ENCODE assay signal across 13 cellular contexts in the genomic region with DNA sequence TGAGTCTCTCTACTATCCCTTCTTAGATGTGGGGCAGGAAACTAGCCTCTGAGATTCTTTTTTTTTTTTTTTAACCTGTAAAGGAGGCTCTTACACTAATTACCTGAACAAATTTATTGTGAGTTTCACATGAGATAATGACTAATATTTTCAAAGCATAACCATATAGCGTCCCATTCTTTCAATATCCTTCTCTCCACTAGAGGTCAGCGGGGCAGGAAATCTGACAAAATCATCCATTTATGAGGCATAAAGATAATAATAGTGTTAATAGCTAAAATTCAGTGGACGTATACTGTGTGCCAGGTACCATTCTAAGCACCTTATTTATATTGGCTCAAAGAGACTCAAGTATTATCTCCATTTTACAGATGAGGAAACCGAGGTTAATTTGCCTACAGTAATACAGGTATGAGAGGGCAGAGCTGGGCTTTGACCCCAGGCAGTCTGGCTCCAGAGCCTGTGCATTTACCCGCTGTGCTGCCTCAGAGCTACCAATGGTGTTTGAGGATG. TPM values are rescaled to one million over a fixed set of nuclear protein-coding genes. Genes with fewer than 3 reads are reported as not detected.
A peak's percentile ranks its signal among the peaks of the same experiment; 100 is the strongest.
DNase-seq lines count a peak whose midpoint lies in the region; ATAC-seq, FAIRE-seq and TF ChIP-seq lines count a peak whose summit lies in the region.
"Had no signal": no experiment of that assay in that cellular context is flagged by ENCODE, and none has a peak within 500 bp of the region (broad histone marks: within the 10 kb centered on the region; RNA-seq: fewer than 3 reads in every experiment).

No MANE protein-coding gene starts in this region.

- H3K36me3 ChIP-seq in BE2C (peaks cover 20% of the 10 kb centered on the region), adipocyte (ENCODE audit: control insufficient read depth, insufficient read depth, low read length, severe bottlenecking) (no peaks in the 10 kb centered on the region), hepatocyte (replicated peaks; ENCODE audit: insufficient read depth, low read depth) (no peaks in the 10 kb centered on the region)

- no peak for ATAC-seq in GM18907 (IDR thresholded peaks at IDR 0.05; ENCODE audit: unreplicated experiment)
- no peak for ATAC-seq in HG02610 (IDR thresholded peaks at IDR 0.05; ENCODE audit: unreplicated experiment)

- H3K9me2 ChIP-seq in hepatocyte (replicated peaks; ENCODE audit: insufficient read depth) = no peaks in the 10 kb centered on the region

- peaks cover 2% of the 10 kb centered on the region for H3K4me1 ChIP-seq in BE2C
- peaks cover 21% of the 10 kb centered on the region for H3K4me1 ChIP-seq in adipocyte (ENCODE audit: control insufficient read depth, insufficient read depth, low read length)
- H3K4me1 ChIP-seq in hepatocyte (ENCODE audit: insufficient read depth) = peaks cover 3% of the 10 kb centered on the region

- H3K9ac ChIP-seq in adipocyte (ENCODE audit: low read length) = no peak overlapping the region

- no peaks in the 10 kb centered on the region for H3K79me2 ChIP-seq in hepatocyte

- FAIRE-seq in RCC 7860 (lab: Jason Lieb, UNC) = no peak

- 95% methylated on average over 5 of the region's 5 CpGs for WGBS in hepatocyte (ENCODE audit: low lambda C conversion rate, missing lambda C conversion rate)

- H3K4me2 ChIP-seq in hepatocyte = no peak overlapping the region

- DNase-seq in BE2C = no peak
- DNase-seq in HT-29 (ENCODE audit: low spot score) = peak; percentile 35
- DNase-seq in adipocyte (ENCODE audit: low read depth) = peak; percentile 14
- DNase-seq in hepatocyte (ENCODE audit: low spot score) = no peak
- DNase-seq in NCI-H446 treated with DMSO at 0.1 percent for 48 hours (lab: John Stamatoyannopoulos, UW) = no peak
- no peak for DNase-seq in RCC 7860 (ENCODE audit: low spot score)
- DNase-seq: aorta, COR-L47, NCI-H446, Right ventricle myocardium superior had no signal

- H4K20me1 ChIP-seq in hepatocyte (ENCODE audit: insufficient read depth, poor library complexity, severe bottlenecking) = no peaks in the 10 kb centered on the region

- no peak overlapping the region for H3K4me3 ChIP-seq in BE2C (ENCODE audit: low read depth, low read length)
- H3K4me3 ChIP-seq in adipocyte (ENCODE audit: low read length) = no peak overlapping the region
- no peak overlapping the region for H3K4me3 ChIP-seq in hepatocyte

- no peak overlapping the region for H2AFZ ChIP-seq in hepatocyte

- no peak overlapping the region for H3K27ac ChIP-seq in hepatocyte
- H3K27ac ChIP-seq: epithelial cell of prostate had no signal

- H3K27me3 ChIP-seq in BE2C (no peaks in the 10 kb centered on the region), adipocyte (replicated peaks; ENCODE audit: control insufficient read depth, insufficient read depth, low read length) (no peaks in the 10 kb centered on the region), hepatocyte (no peaks in the 10 kb centered on the region)

- TF ChIP-seq CTCF in BE2C (IDR thresholded peaks at IDR 0.05; ENCODE audit: low read depth, low read length) = peak; percentile 28
- peak; percentile 25 for TF ChIP-seq CTCF in hepatocyte (IDR thresholded peaks at IDR 0.05; ENCODE audit: poor library complexity)

- H3K9me3 ChIP-seq in BE2C (no peaks in the 10 kb centered on the region), adipocyte (ENCODE audit: control insufficient read depth, low read length) (peaks cover 7% of the 10 kb centered on the region), hepatocyte (ENCODE audit: low read depth) (no peaks in the 10 kb centered on the region)

RNA-seq across cellular contexts. Expression of a gene that starts 16.3 kb away (rescaled TPM):
- 52.5 TPM for polyA plus RNA-seq in BE2C (2012; ENCODE audit: insufficient read depth, insufficient read length, low read depth)
- total RNA-seq in HT-29 (2014; rRNA removed; shearing (Covaris generic)) = 101 and 123 TPM in 2 replicates
- total RNA-seq in hepatocyte = 26.4 and 35.4 TPM in 2 replicates
- 24.2 and 26.6 TPM in 2 replicates for polyA plus RNA-seq in hepatocyte

Comparison
In these comparisons a context has a peak if more than half of its experiments do, and no peak if none do; other contexts are left out.
1. DNase-seq: peak in HT-29 (single experiment) and adipocyte (single experiment); none in BE2C (single experiment), hepatocyte (single experiment), NCI-H446 treated with DMSO at 0.1 percent for 48 hours (single experiment) and RCC 7860 (single experiment).